8 cellular contexts compared by ENCODE assay signal in the genomic region with DNA sequence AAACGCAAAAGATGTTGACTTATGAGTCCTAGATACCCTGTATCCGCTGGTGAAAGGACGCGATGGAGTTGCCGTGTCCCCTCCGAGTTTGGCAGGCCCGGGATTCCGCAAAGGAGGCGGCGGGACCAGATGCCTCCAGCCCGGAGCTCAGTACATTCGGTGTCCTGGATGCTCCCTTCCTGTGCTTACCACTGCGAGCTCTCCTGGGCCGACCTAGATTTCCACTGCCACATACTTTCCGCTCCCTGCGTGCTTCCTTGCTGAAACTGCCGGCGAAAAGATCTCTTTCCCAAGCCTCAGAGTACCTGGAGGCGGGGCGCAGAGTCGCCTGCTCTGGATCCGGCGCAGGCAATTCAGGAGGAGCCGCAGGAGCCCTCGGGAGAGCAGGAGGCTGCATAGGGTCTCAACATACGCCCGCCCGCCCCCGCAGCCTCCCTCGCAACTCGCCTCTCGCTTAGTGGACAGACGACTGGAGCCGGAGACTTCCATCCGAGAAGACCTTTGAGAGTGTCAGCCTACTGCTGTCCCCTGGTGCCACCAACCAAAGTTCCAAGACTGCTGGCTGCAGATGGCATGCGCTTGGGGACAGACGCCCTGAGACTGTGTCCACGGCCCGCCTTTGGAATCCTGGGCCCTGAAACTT. TPM values are rescaled to one million over a fixed set of nuclear protein-coding genes. Genes with fewer than 3 reads are reported as not detected.
A peak's percentile ranks its signal among the peaks of the same experiment; 100 is the strongest.
DNase-seq lines count a peak whose midpoint lies in the region; ATAC-seq and TF ChIP-seq lines count a peak whose summit lies in the region.

No MANE protein-coding gene starts in this region.

- DNase-seq in ELF-1 (ENCODE audit: low read depth, low spot score): peak; percentile 75
- DNase-seq in cardiac muscle cell (ENCODE audit: low read depth in 1 of 2, low spot score in 1 of 2): peak; percentile 59 to 63
- no peak for DNase-seq in progenitor cell of endocrine pancreas (ENCODE audit: low spot score, unreplicated experiment)
- no peak for DNase-seq in Karpas-422

- H3K27me3 Mint-ChIP-seq in progenitor cell of endocrine pancreas: peaks cover 48% of the 10 kb centered on the region

- H3K36me3 ChIP-seq in cardiac muscle cell (no peaks in the 10 kb centered on the region), Karpas-422 (ENCODE audit: insufficient read depth, low read length) (no peaks in the 10 kb centered on the region)

- H3K4me2 ChIP-seq in Karpas-422 (ENCODE audit: low read depth, low read length, poor library complexity, severe bottlenecking): no peak overlapping the region

- H3K27ac Mint-ChIP-seq in progenitor cell of endocrine pancreas: no peak overlapping the region

- H3K27me3 ChIP-seq in cardiac muscle cell (peaks cover 98% of the 10 kb centered on the region), Karpas-422 (ENCODE audit: low read length) (no peaks in the 10 kb centered on the region)

- H3K9ac ChIP-seq in Karpas-422 (ENCODE audit: low read length): no peak overlapping the region

- H3K9me3 ChIP-seq in cardiac muscle cell (ENCODE audit: low read depth) (no peaks in the 10 kb centered on the region), Karpas-422 (ENCODE audit: low read length) (no peaks in the 10 kb centered on the region)

- H3K27ac ChIP-seq in cardiac muscle cell (no peak overlapping the region), Karpas-422 (ENCODE audit: low read length) (no peak overlapping the region)

- TF ChIP-seq CTCF in WI38 (IDR thresholded peaks at IDR 0.05; ENCODE audit: low read depth, low read length) (no peak), cardiac muscle cell (IDR thresholded peaks at IDR 0.05; ENCODE audit: low read depth, low read length) (no peak), progenitor cell of endocrine pancreas (IDR thresholded peaks at IDR 0.05; ENCODE audit: unreplicated experiment) (no peak)

- no peaks in the 10 kb centered on the region for H3K4me1 ChIP-seq in cardiac muscle cell (ENCODE audit: low read depth)
- H3K4me1 ChIP-seq in Karpas-422 (ENCODE audit: low read length): peaks cover 8% of the 10 kb centered on the region

- peaks cover 9% of the 10 kb centered on the region for H3K4me1 Mint-ChIP-seq in progenitor cell of endocrine pancreas (ENCODE audit: low read depth)

- H3K36me3 Mint-ChIP-seq in progenitor cell of endocrine pancreas (ENCODE audit: insufficient read depth): no peaks in the 10 kb centered on the region

- no peaks in the 10 kb centered on the region for H3K79me2 ChIP-seq in Karpas-422 (ENCODE audit: low read length)

- H3K4me3 ChIP-seq in WI38 (ENCODE audit: low read depth, low read length) (peak overlapping the region; percentile 58), cardiac muscle cell (peak overlapping the region; percentile 20), Karpas-422 (ENCODE audit: low read length) (no peak overlapping the region)

- no peaks in the 10 kb centered on the region for H4K20me1 ChIP-seq in Karpas-422 (ENCODE audit: insufficient read depth, low read depth, low read length)

- H3K4me3 Mint-ChIP-seq in progenitor cell of endocrine pancreas (ENCODE audit: low read depth): peak overlapping the region; percentile 62

- no peaks in the 10 kb centered on the region for H3K9me3 Mint-ChIP-seq in progenitor cell of endocrine pancreas (ENCODE audit: low read depth)

- H3K9me2 ChIP-seq in Karpas-422 (replicated peaks; ENCODE audit: insufficient read depth, low read length): no peaks in the 10 kb centered on the region

- H2AFZ ChIP-seq in Karpas-422 (ENCODE audit: low read length): no peak overlapping the region

- ATAC-seq in HG02970 (IDR thresholded peaks at IDR 0.05; ENCODE audit: low FRiP score, unreplicated experiment): no peak
- no peak for ATAC-seq in HG03025 (IDR thresholded peaks at IDR 0.05; ENCODE audit: low FRiP score, unreplicated experiment)
- ATAC-seq in GM18498 (IDR thresholded peaks at IDR 0.05; ENCODE audit: unreplicated experiment): no peak

RNA-seq across cellular contexts. Expression of gene ANXA2R, which starts 39.8 kb away (rescaled TPM):
- 0.32 and 0.63 TPM in 2 replicates for total RNA-seq in cardiac muscle cell
- polyA plus RNA-seq in cardiac muscle cell: 0.43 and 0.46 TPM in 2 replicates
- 0.87 and 0.93 TPM in 2 replicates for total RNA-seq in progenitor cell of endocrine pancreas
- total RNA-seq in Karpas-422 (2014; rRNA removed; shearing (Covaris generic); ENCODE audit: low replicate concordance): 9.0 and 15.3 TPM in 2 replicates

Comparison
In these comparisons a context has a peak if more than half of its experiments do, and no peak if none do; other contexts are left out.
1. DNase-seq: peak in ELF-1 (single experiment) and cardiac muscle cell (2 of 2); none in progenitor cell of endocrine pancreas (single experiment) and Karpas-422 (single experiment).